1 cellular context compared by ENCODE assay signal in the genomic region with DNA sequence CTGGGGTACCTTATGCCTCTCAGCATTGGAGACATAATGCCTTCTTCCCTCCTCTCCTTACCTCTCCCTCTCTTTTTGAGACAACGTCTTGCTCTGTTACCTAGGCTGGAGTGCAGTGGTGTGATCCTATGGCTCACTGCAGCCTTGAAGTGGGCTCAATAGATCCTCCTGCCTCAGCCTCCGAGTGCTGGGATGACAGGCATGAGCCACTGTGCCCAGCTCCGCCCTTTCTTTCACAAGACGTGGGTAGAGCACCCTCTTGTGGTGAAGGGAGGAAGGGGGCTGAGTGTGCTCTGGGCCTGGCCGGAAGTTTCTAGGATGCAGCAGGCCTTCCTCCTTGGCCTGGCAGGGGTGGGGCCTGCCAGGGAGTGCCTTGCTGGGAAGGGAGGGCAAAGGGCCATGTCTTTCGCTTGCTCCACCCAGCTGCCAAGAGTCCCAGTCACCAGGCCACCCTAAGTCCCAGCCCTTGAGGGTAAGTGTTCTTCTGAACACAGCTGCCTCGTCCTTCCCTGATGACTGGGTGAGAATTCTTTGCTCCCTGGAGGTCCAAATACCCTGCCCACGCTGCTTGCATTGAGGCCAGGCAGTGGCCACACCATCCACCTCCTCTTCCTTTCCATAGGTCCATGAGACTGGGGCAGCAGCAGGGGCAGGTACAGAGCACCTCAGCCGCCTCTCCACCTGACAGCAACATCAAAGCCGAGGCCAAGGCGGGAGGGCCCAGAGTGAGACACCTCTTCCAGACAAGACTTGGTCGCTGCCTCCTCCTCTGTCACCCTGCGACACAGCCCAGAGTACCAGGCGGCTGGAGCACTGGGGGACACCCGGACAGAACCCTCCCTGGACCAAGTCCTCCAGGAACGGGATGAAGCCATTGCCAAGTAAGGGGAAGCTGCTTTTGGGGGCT.
TF ChIP-seq lines count a peak whose summit lies in the region.

No MANE protein-coding gene starts in this region.

TF ChIP-seq in HEK293, 187 proteins besides CTCF, POLR2A, EP300 and RAD21 (continued from another document):
- TF ChIP-seq, protein P1, sequence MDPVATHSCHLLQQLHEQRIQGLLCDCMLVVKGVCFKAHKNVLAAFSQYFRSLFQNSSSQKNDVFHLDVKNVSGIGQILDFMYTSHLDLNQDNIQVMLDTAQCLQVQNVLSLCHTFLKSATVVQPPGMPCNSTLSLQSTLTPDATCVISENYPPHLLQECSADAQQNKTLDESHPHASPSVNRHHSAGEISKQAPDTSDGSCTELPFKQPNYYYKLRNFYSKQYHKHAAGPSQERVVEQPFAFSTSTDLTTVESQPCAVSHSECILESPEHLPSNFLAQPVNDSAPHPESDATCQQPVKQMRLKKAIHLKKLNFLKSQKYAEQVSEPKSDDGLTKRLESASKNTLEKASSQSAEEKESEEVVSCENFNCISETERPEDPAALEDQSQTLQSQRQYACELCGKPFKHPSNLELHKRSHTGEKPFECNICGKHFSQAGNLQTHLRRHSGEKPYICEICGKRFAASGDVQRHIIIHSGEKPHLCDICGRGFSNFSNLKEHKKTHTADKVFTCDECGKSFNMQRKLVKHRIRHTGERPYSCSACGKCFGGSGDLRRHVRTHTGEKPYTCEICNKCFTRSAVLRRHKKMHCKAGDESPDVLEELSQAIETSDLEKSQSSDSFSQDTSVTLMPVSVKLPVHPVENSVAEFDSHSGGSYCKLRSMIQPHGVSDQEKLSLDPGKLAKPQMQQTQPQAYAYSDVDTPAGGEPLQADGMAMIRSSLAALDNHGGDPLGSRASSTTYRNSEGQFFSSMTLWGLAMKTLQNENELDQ (tag by site-specific recombination; IDR thresholded peaks at IDR 0.05; ENCODE audit: low read depth) = no peak
- TF ChIP-seq GLIS2 (tag by site-specific recombination; IDR thresholded peaks at IDR 0.05) = peak; percentile 38; the same call in 1 of the 2 replicates
- TF ChIP-seq, protein P2, sequence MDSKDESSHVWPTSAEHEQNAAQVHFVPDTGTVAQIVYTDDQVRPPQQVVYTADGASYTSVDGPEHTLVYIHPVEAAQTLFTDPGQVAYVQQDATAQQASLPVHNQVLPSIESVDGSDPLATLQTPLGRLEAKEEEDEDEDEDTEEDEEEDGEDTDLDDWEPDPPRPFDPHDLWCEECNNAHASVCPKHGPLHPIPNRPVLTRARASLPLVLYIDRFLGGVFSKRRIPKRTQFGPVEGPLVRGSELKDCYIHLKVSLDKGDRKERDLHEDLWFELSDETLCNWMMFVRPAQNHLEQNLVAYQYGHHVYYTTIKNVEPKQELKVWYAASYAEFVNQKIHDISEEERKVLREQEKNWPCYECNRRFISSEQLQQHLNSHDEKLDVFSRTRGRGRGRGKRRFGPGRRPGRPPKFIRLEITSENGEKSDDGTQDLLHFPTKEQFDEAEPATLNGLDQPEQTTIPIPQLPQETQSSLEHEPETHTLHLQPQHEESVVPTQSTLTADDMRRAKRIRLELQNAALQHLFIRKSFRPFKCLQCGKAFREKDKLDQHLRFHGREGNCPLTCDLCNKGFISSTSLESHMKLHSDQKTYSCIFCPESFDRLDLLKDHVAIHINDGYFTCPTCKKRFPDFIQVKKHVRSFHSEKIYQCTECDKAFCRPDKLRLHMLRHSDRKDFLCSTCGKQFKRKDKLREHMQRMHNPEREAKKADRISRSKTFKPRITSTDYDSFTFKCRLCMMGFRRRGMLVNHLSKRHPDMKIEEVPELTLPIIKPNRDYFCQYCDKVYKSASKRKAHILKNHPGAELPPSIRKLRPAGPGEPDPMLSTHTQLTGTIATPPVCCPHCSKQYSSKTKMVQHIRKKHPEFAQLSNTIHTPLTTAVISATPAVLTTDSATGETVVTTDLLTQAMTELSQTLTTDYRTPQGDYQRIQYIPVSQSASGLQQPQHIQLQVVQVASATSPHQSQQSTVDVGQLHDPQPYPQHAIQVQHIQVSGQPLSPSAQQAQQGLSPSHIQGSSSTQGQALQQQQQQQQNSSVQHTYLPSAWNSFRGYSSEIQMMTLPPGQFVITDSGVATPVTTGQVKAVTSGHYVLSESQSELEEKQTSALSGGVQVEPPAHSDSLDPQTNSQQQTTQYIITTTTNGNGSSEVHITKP (tag by site-specific recombination; IDR thresholded peaks at IDR 0.05) = peak; percentile 58
- TF ChIP-seq ZNF211 (tag by site-specific recombination; IDR thresholded peaks at IDR 0.05; ENCODE audit: low read depth) = no peak
- no peak for TF ChIP-seq ZNF433 (tag by site-specific recombination; IDR thresholded peaks at IDR 0.05; ENCODE audit: low read depth)
- no peak for TF ChIP-seq ZBTB21 (tag by site-specific recombination; IDR thresholded peaks at IDR 0.05)
- TF ChIP-seq, protein P3, sequence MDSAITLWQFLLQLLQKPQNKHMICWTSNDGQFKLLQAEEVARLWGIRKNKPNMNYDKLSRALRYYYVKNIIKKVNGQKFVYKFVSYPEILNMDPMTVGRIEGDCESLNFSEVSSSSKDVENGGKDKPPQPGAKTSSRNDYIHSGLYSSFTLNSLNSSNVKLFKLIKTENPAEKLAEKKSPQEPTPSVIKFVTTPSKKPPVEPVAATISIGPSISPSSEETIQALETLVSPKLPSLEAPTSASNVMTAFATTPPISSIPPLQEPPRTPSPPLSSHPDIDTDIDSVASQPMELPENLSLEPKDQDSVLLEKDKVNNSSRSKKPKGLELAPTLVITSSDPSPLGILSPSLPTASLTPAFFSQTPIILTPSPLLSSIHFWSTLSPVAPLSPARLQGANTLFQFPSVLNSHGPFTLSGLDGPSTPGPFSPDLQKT (IDR thresholded peaks at IDR 0.05; ENCODE audit: borderline replicate concordance, low read depth, low read length) = 0 out of 2 replicates have a peak, but pooled peaks have one; percentile 49
- TF ChIP-seq OVOL3 (tag by site-specific recombination; IDR thresholded peaks at IDR 0.05) = no peak
- peak; percentile 52; the same call in 1 of the 2 replicates for TF ChIP-seq KLF9 (tag by site-specific recombination; IDR thresholded peaks at IDR 0.05; ENCODE audit: low read depth)
